Comparison of ENCODE assay signal across 8 cellular contexts in genomic region chr18:12307871-12308385, GRCh38. TPM values are rescaled to one million over a fixed set of nuclear protein-coding genes. Genes with fewer than 3 reads are reported as not detected.
DNase-seq lines count a peak whose midpoint lies in the region; ATAC-seq, FAIRE-seq and TF ChIP-seq lines count a peak whose summit lies in the region.

TUBB6 (plus strand) TSS chr18:12308241; CDS start chr18:12308293, 52 bp downstream.

- no peak within 1 kb of the TSS for H4K91ac ChIP-seq in H1 (replicated peaks; ENCODE audit: insufficient read length, low read length)

- peak within 1 kb of the TSS; percentile 78 to 94 for H3K4me2 ChIP-seq in H1 (ENCODE audit: insufficient read depth in 1 of 2, low read depth in 2 of 2, low read length in 2 of 2)
- peak within 1 kb of the TSS; percentile 84 for H3K4me2 ChIP-seq in mesendoderm (ENCODE audit: low read length)

- POLR2A ChIA-PET in H1 (lab: Charles Lee; ENCODE audit: partially characterized antibody) = interaction anchor here (0.8 to 6.1 kb wide), 7 partner anchors 10 to 49 kb away, joined by 3 to 49 read pairs (median 3); no protein-coding TSS in a partner anchor

- H2AK5ac ChIP-seq in H1 (ENCODE audit: low read depth, low read length) (no peak within 1 kb of the TSS), mesendoderm (ENCODE audit: low read length) (no peak within 1 kb of the TSS)

- no peak within 1 kb of the TSS for H4K5ac ChIP-seq in H1 (ENCODE audit: insufficient read length, low read depth, low read length)
- H4K5ac ChIP-seq in mesendoderm (ENCODE audit: low read length) = no peak within 1 kb of the TSS

- H3K18ac ChIP-seq in H1 (ENCODE audit: extremely low read depth, low read length) (peak within 1 kb of the TSS; percentile 60), mesendoderm (ENCODE audit: low read length) (peak within 1 kb of the TSS; percentile 92)

- no peaks in the 10 kb centered on the region for H3K79me1 ChIP-seq in H1 (ENCODE audit: low read depth, low read length)
- H3K79me1 ChIP-seq in mesendoderm (ENCODE audit: low read length) = peaks cover 8% of the 10 kb centered on the region

- H3K27ac ChIP-seq in H1 (ENCODE audit: low read depth, low read length) (no peak within 1 kb of the TSS; the same call in 1 of the 2 replicates), mesendoderm (ENCODE audit: low read depth, low read length) (peak within 1 kb of the TSS; percentile 88), thyroid gland (peak within 1 kb of the TSS; percentile 74 to 92 (median 78))

- CTCF ChIA-PET in H1 (lab: Charles Lee; ENCODE audit: partially characterized antibody) = interaction anchor here (1.4 to 2.6 kb wide), 4 partner anchors 10 to 36 kb away, joined by 6 to 11 read pairs (median 8); no protein-coding TSS in a partner anchor

- no peak within 1 kb of the TSS for H3K14ac ChIP-seq in H1 (ENCODE audit: insufficient read length)

- ATAC-seq in GM19455 (IDR thresholded peaks at IDR 0.05; ENCODE audit: unreplicated experiment) = peak; percentile 58
- peak; percentile 51 for ATAC-seq in HG03521 (IDR thresholded peaks at IDR 0.05; ENCODE audit: unreplicated experiment)

- H2BK120ac ChIP-seq in H1 (replicated peaks; ENCODE audit: low read depth, low read length) (peak within 1 kb of the TSS; percentile 28), mesendoderm (ENCODE audit: low read depth, low read length) (peak within 1 kb of the TSS; percentile 86)

- no peak within 1 kb of the TSS; the same call in 1 of the 2 replicates for H2BK15ac ChIP-seq in H1 (ENCODE audit: low read length)
- H2BK15ac ChIP-seq in mesendoderm (replicated peaks; ENCODE audit: low read depth) = no peak within 1 kb of the TSS

- WGBS in H1 (ENCODE audit: extremely low coverage in 1 of 2, insufficient coverage in 1 of 2, insufficient read length in 1 of 2, insufficient replicate concordance in 2 of 2, low coverage in 1 of 2, low lambda C conversion rate in 2 of 2, missing lambda C conversion rate in 1 of 2), 2 experiments = 0% methylated on average over 4 of the region's 76 CpGs; no CpG with 5 or more reads in 1 of the 2 experiments
- WGBS in mesendoderm (ENCODE audit: extremely low coverage, insufficient coverage, low lambda C conversion rate) = no CpG with 5 or more reads among the region's 76 CpGs
- 0% methylated on average over 6 of the region's 76 CpGs; no CpG with 5 or more reads in 1 of the 2 donors for WGBS in thyroid gland, 2 donors

- no peaks in the 10 kb centered on the region for H3K9me3 ChIP-seq in H1 (ENCODE audit: insufficient read depth in 2 of 2, low read depth in 1 of 2, low read length in 1 of 2)
- H3K9me3 ChIP-seq in thyroid gland = no peaks in the 10 kb centered on the region

- TF ChIP-seq EP300 in H1 (IDR thresholded peaks at IDR 0.05; ENCODE audit: borderline replicate concordance in 1 of 2, low read depth in 2 of 2, low read length in 2 of 2) = no peak

- H3K23ac ChIP-seq in H1 (ENCODE audit: insufficient read length) = no peak within 1 kb of the TSS
- H3K23ac ChIP-seq in mesendoderm (ENCODE audit: low read length) = peak within 1 kb of the TSS; percentile 66

- no peak within 1 kb of the TSS for H2BK12ac ChIP-seq in H1 (ENCODE audit: low read depth, low read length)

- H3K4me1 ChIP-seq in H1 (replicated peaks in 1 of 4; ENCODE audit: control insufficient read depth in 3 of 4, insufficient read depth in 4 of 4, low read length in 3 of 4) (peaks cover 0 to 16% (median 12%) of the 10 kb centered on the region in 4 experiments; a peak in 6 of 7 replicates), mesendoderm (ENCODE audit: control insufficient read depth, low read depth, low read length) (peaks cover 7% of the 10 kb centered on the region), thyroid gland (peaks cover 9 to 25% of the 10 kb centered on the region in 2 donors)

- H3K4me3 ChIP-seq in H1 (ENCODE audit: extremely low read depth in 1 of 4, insufficient read depth in 2 of 4, low read depth in 3 of 4, low read length in 4 of 4) = peak within 1 kb of the TSS; percentile 63 to 81 (median 70)
- peak within 1 kb of the TSS; percentile 68 for H3K4me3 ChIP-seq in mesendoderm (ENCODE audit: low read length)
- peak within 1 kb of the TSS; percentile 31 to 82 (median 44) for H3K4me3 ChIP-seq in thyroid gland (replicated peaks in 1 of 3)

- H3K36me3 ChIP-seq in H1 (ENCODE audit: control insufficient read depth in 2 of 4, insufficient read depth in 4 of 4, low read length in 3 of 4) (peaks cover 0 to 22% (median 6%) of the 10 kb centered on the region in 4 experiments; a peak in 4 of 8 replicates), mesendoderm (ENCODE audit: control insufficient read depth, insufficient read depth, low read length) (no peaks in the 10 kb centered on the region), thyroid gland (peaks cover 6 to 12% of the 10 kb centered on the region in 2 donors)

- peaks cover 11% of the 10 kb centered on the region for H3K23me2 ChIP-seq in H1 (ENCODE audit: low read depth, low read length)

- peak in 1 of 2 experiments; percentile 50; a peak in 1 of 3 replicates for TF ChIP-seq POLR2A in H1 (IDR thresholded peaks at IDR 0.05; ENCODE audit: control extremely low read depth in 1 of 2, low read depth in 2 of 2, low read length in 2 of 2)
- peak in 1 of 2 donors; percentile 57 for TF ChIP-seq POLR2A in thyroid gland (IDR thresholded peaks at IDR 0.05)

- H2BK5ac ChIP-seq in H1 (ENCODE audit: low read depth, low read length) (no peak within 1 kb of the TSS), mesendoderm (ENCODE audit: low read length) (peak within 1 kb of the TSS; percentile 55)

- TF ChIP-seq RAD21 in H1 (IDR thresholded peaks at IDR 0.05 in 1 of 2, conservative IDR thresholded peaks at IDR 0.05 in 1 of 2; ENCODE audit: low read depth in 2 of 2, low read length in 2 of 2) = no peak

- H4K8ac ChIP-seq in H1 (ENCODE audit: extremely low read depth, insufficient read depth, low read length) = peak within 1 kb of the TSS; percentile 87
- peak within 1 kb of the TSS; percentile 43 for H4K8ac ChIP-seq in mesendoderm (ENCODE audit: low read depth, low read length)

- TF ChIP-seq CTCF in H1 (IDR thresholded peaks at IDR 0.05; ENCODE audit: control extremely low read depth in 1 of 3, insufficient read depth in 1 of 3, low read depth in 1 of 3, low read length in 3 of 3) = no peak
- no peak for TF ChIP-seq CTCF in thyroid gland (IDR thresholded peaks at IDR 0.05)

- H3K27me3 ChIP-seq in H1 (replicated peaks in 1 of 4; ENCODE audit: control insufficient read depth in 3 of 4, extremely low read depth in 1 of 4, insufficient read depth in 3 of 4, low read length in 3 of 4) (peaks cover 0 to 29% (median 20%) of the 10 kb centered on the region in 4 experiments; a peak in 5 of 7 replicates), mesendoderm (ENCODE audit: insufficient read depth, low read length, poor library complexity) (no peaks in the 10 kb centered on the region), thyroid gland (no peaks in the 10 kb centered on the region)

- H3K56ac ChIP-seq in H1 (replicated peaks; ENCODE audit: insufficient read length, low read depth, low read length) = no peak within 1 kb of the TSS
- peak within 1 kb of the TSS; percentile 96 for H3K56ac ChIP-seq in mesendoderm (ENCODE audit: low read length)

- H3K9ac ChIP-seq in H1 (replicated peaks in 1 of 4; ENCODE audit: extremely low read depth in 1 of 4, low read depth in 3 of 4, low read length in 3 of 4) (peak within 1 kb of the TSS in 3 of 4 experiments; percentile 36 to 60 (median 42); a peak in 6 of 7 replicates), mesendoderm (ENCODE audit: low read length) (peak within 1 kb of the TSS; percentile 87)

- H4K20me1 ChIP-seq in H1 (replicated peaks in 1 of 2; ENCODE audit: control insufficient read depth in 1 of 2, insufficient read depth in 2 of 2, low read length in 2 of 2) = peaks cover 0 to 3% of the 10 kb centered on the region in 2 experiments

- intact Hi-C loops in thyroid gland (cut with DNase I) = loop anchor here (5.0 kb wide), 1 partner anchor 36 kb away; no protein-coding TSS in a partner anchor

- 0 out of 2 replicates have a peak within 1 kb of the TSS, but pooled peaks have one; percentile 20 for H2AFZ ChIP-seq in H1 (ENCODE audit: low read length)

- H3K4ac ChIP-seq in H1 (replicated peaks; ENCODE audit: insufficient read length, low read depth, low read length) (no peak within 1 kb of the TSS), mesendoderm (ENCODE audit: low read depth, low read length) (peak within 1 kb of the TSS; percentile 45)

- H3K79me2 ChIP-seq in H1 (ENCODE audit: control insufficient read depth in 1 of 2, insufficient read depth in 2 of 2, low read length in 2 of 2) = peaks cover 0 to 6% of the 10 kb centered on the region in 2 experiments; a peak in 3 of 4 replicates
- peaks cover 11% of the 10 kb centered on the region for H3K79me2 ChIP-seq in mesendoderm (ENCODE audit: control insufficient read depth, insufficient read depth, low read length)

- DNase-seq in DMS53 treated with DMSO at 0.1 percent for 48 hours (lab: John Stamatoyannopoulos, UW; ENCODE audit: unreplicated experiment) (peak; percentile 16), SKM-1 treated with dmso at 0.1 percent for 144 hours (lab: John Stamatoyannopoulos, UW; ENCODE audit: unreplicated experiment) (peak; percentile 56), H1 (ENCODE audit: low read depth in 1 of 2, low spot score in 2 of 2) (peak in 1 of 2 experiments; percentile 81), mesendoderm (peak; percentile 80), thyroid gland (peak; percentile 48 to 53), SHP77 (lab: John Stamatoyannopoulos, UW) (no peak)

- no peak for FAIRE-seq in H1 (lab: Jason Lieb, UNC)

- no peak within 1 kb of the TSS for H2BK20ac ChIP-seq in H1 (ENCODE audit: low read length)

TF ChIP-seq in H1, 55 proteins besides CTCF, POLR2A, EP300 and RAD21 (continues in another document):
- no peak for TF ChIP-seq JUN (IDR thresholded peaks at IDR 0.05; ENCODE audit: low read depth, low read length)
- TF ChIP-seq, protein P1, sequence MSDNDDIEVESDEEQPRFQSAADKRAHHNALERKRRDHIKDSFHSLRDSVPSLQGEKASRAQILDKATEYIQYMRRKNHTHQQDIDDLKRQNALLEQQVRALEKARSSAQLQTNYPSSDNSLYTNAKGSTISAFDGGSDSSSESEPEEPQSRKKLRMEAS (IDR thresholded peaks at IDR 0.05) = peak; percentile 7; the same call in 1 of the 2 replicates
- no peak for TF ChIP-seq POU5F1 (IDR thresholded peaks at IDR 0.05; ENCODE audit: low read depth, low read length)
- peak; percentile 77 for TF ChIP-seq POLR2AphosphoS5 (IDR thresholded peaks at IDR 0.05; ENCODE audit: low read depth, low read length)

RNA-seq across cellular contexts. Expression of gene TUBB6, which starts in this region (rescaled TPM):
- 126 and 128 TPM in 2 replicates for total RNA-seq in H1 (2021; fragmentation: NEBNext Ultra II Directional; extraction: Animal tissue kit (Norgen Biotek cat#: 25700))
- polyA plus RNA-seq in H1 (2011; rRNA removed) = 223 and 288 TPM in 2 replicates
- polyA plus RNA-seq in H1 (2011; cell fraction: cytosol; rRNA removed) = 206 TPM
- polyA plus RNA-seq in H1 (2011; cell fraction: nucleus; rRNA removed) = 196 TPM
- 96.3 to 131 TPM (median 121 TPM) in 4 replicates for polyA plus RNA-seq in H1 (2012, experiment 1 of 2)
- 81.1 TPM for polyA plus RNA-seq in H1 (2012, experiment 2 of 2)
- 88.3 TPM for polyA plus RNA-seq in H1 (2013, experiment 1 of 2)
- polyA plus RNA-seq in H1 (2013, experiment 2 of 2) = 92.6 TPM
- polyA minus RNA-seq in H1 (2011; rRNA and poly(A)+ RNA removed) = 69.6 and 75.5 TPM in 2 replicates
- 91.3 TPM for polyA minus RNA-seq in H1 (2011; cell fraction: cytosol; rRNA and poly(A)+ RNA removed)
- polyA minus RNA-seq in H1 (2011; cell fraction: nucleus; rRNA and poly(A)+ RNA removed) = 58.7 TPM
- 142 TPM for polyA plus RNA-seq in mesendoderm (2013, experiment 1 of 2)
- polyA plus RNA-seq in mesendoderm (2013, experiment 2 of 2) = 147 TPM
- 100 to 1,000 TPM in 3 of 4 donors, 10 to 100 TPM in 1; 91.9 to 157 (median 124) TPM for total RNA-seq in thyroid gland

Comparison
In these comparisons a context has a peak if more than half of its experiments do, and no peak if none do; other contexts are left out.
1. DNase-seq: peak in DMS53 treated with DMSO at 0.1 percent for 48 hours (single experiment), SKM-1 treated with dmso at 0.1 percent for 144 hours (single experiment), mesendoderm (single experiment) and thyroid gland (2 of 2); none in SHP77 (0 of 2).
2. Peak in every context shown above with its lines, with median percentiles within 50 percentile points of each other: H3K4me3 ChIP-seq.